ENCODE assay signal across 8 cellular contexts in genomic region chr15:40894689-40895308, GRCh38. TPM values are rescaled to one million over a fixed set of nuclear protein-coding genes. Genes with fewer than 3 reads are reported as not detected.
DNase-seq lines count a peak whose midpoint lies in the region; ATAC-seq, FAIRE-seq and TF ChIP-seq lines count a peak whose summit lies in the region.

No MANE protein-coding gene starts in this region.

- intact Hi-C loops in endothelial cell of umbilical vein (cut with micrococcal nuclease), result loop anchor here (1.0 to 10.0 kb wide), 10 partner anchors 37 to 375 kb away; partner anchors contain the start of genes CCDC32, KNL1, RMDN3 and RPUSD2
- intact Hi-C loops in testis (cut with DNase I; ENCODE audit: low total_unique reads), result no loop called here

- H3K4me3 ChIP-seq in endothelial cell of umbilical vein (replicated peaks in 1 of 3; ENCODE audit: insufficient read depth in 1 of 3, low read depth in 1 of 3, low read length in 3 of 3), result peak overlapping the region; percentile 86 to 91 (median 88)
- peak overlapping the region; percentile 84 to 92 for H3K4me3 ChIP-seq in testis

- no peaks in the 10 kb centered on the region for H4K20me1 ChIP-seq in endothelial cell of umbilical vein (replicated peaks; ENCODE audit: control insufficient read depth, extremely low read depth, insufficient read depth, low read length)

- peaks cover 14% of the 10 kb centered on the region for H3K4me1 ChIP-seq in endothelial cell of umbilical vein (ENCODE audit: control insufficient read depth, extremely low read depth, insufficient read depth, low read length)
- peaks cover 10% of the 10 kb centered on the region for H3K4me1 ChIP-seq in testis

- peak; percentile 47 for FAIRE-seq in endothelial cell of umbilical vein (lab: Jason Lieb, UNC)

- H3K36me3 ChIP-seq in endothelial cell of umbilical vein (ENCODE audit: control insufficient read depth in 2 of 2, extremely low read depth in 1 of 2, insufficient read depth in 2 of 2, low read length in 2 of 2) (peaks cover 3 to 13% of the 10 kb centered on the region in 2 experiments), testis (ENCODE audit: low read depth, missing control alignments) (no peaks in the 10 kb centered on the region)

- H3K9ac ChIP-seq in endothelial cell of umbilical vein (replicated peaks; ENCODE audit: extremely low read depth, insufficient read depth, low read length), result peak overlapping the region; percentile 91

- H3K79me2 ChIP-seq in endothelial cell of umbilical vein (ENCODE audit: control insufficient read depth, insufficient read depth, low read length), result peaks cover 18% of the 10 kb centered on the region

- ATAC-seq in HG02610 (IDR thresholded peaks at IDR 0.05; ENCODE audit: unreplicated experiment), result peak; percentile 32

- H3K9me3 ChIP-seq in endothelial cell of umbilical vein (replicated peaks; ENCODE audit: control insufficient read depth, insufficient read depth, low read length), result no peaks in the 10 kb centered on the region
- no peaks in the 10 kb centered on the region for H3K9me3 ChIP-seq in testis

- WGBS in testis, 2 donors, result 1 to 2% methylated on average over 16 to 28 of the region's 31 CpGs

- peak overlapping the region; percentile 70 for H2AFZ ChIP-seq in endothelial cell of umbilical vein (ENCODE audit: low read depth, low read length)

- H3K27ac ChIP-seq in endothelial cell of umbilical vein (ENCODE audit: insufficient read depth, low read depth, low read length) (peak overlapping the region; percentile 86), testis (peak overlapping the region; percentile 84 to 96)

- dilution Hi-C loops in endothelial cell of umbilical vein (cut with MboI; ENCODE audit: extremely low pct_ligation_motif_present, low sequenced_read_pairs), result no loop called here

- POLR2A ChIA-PET in endothelial cell of umbilical vein (lab: Charles Lee), result interaction anchor here (0.6 to 1.4 kb wide), 4 partner anchors 36 to 383 kb away, joined by 3 to 9 read pairs (median 4); partner anchors contain the start of gene CHAC1

- peak overlapping the region; percentile 69 for H3K4me2 ChIP-seq in endothelial cell of umbilical vein (ENCODE audit: insufficient read depth, low read length)

- H3K27me3 ChIP-seq in endothelial cell of umbilical vein (ENCODE audit: control insufficient read depth in 2 of 2, insufficient read depth in 2 of 2, low read length in 2 of 2), result no peaks in the 10 kb centered on the region
- H3K27me3 ChIP-seq in testis, result no peaks in the 10 kb centered on the region

- H3K9me1 ChIP-seq in endothelial cell of umbilical vein (replicated peaks; ENCODE audit: control insufficient read depth, extremely low read depth, insufficient read depth, low read length), result no peaks in the 10 kb centered on the region

- TF ChIP-seq POLR2A in endothelial cell of umbilical vein (IDR thresholded peaks at IDR 0.05; ENCODE audit: low read depth, low read length), result peak; percentile 25
- no peak for TF ChIP-seq POLR2A in testis (IDR thresholded peaks at IDR 0.05)

- CTCF ChIA-PET in endothelial cell of umbilical vein (lab: Charles Lee), result interaction anchor here (0.6 to 3.7 kb wide), 53 partner anchors 9 to 452 kb away, joined by 3 to 251 read pairs (median 5); partner anchors contain the start of genes C15orf62, CHAC1, DNAJC17 and KNL1

- BruUV-seq in endothelial cell of umbilical vein (replicated peaks; lab: Mats Ljungman, UMichigan), result TSS peak; percentile 84

- DNase-seq in DMS53 (lab: John Stamatoyannopoulos, UW) (peak; percentile 74), DMS53 treated with DMSO at 0.1 percent for 48 hours (lab: John Stamatoyannopoulos, UW; ENCODE audit: unreplicated experiment) (no peak), NOMO-1 treated with DMSO at 0.1 percent for 48 hours (lab: John Stamatoyannopoulos, UW; ENCODE audit: unreplicated experiment) (peak; percentile 74), endothelial cell of umbilical vein (ENCODE audit: low read depth, low spot score) (peak; percentile 73), mucosa of gallbladder (ENCODE audit: low spot score) (peak; percentile 41), testis (peak; percentile 57)
- peak; percentile 80 for DNase-seq in activated CD8-positive, alpha-beta memory T cell treated with anti-CD3 and anti-CD28 coated beads for 24 hours

- peak; percentile 64 to 74 for TF ChIP-seq CTCF in endothelial cell of umbilical vein (IDR thresholded peaks at IDR 0.05; ENCODE audit: extremely low read depth in 1 of 2, insufficient read depth in 1 of 2, low read depth in 1 of 2, low read length in 2 of 2)
- peak; percentile 21 to 53 (median 52) for TF ChIP-seq CTCF in testis (IDR thresholded peaks at IDR 0.05)

TF ChIP-seq in endothelial cell of umbilical vein, 7 proteins besides CTCF, POLR2A, EP300 and RAD21 (continues in another document):
- no peak for TF ChIP-seq GATA2 (IDR thresholded peaks at IDR 0.05; ENCODE audit: insufficient read depth, insufficient read length, low read depth, low read length)
- TF ChIP-seq POLR2AphosphoS5 (IDR thresholded peaks at IDR 0.05; ENCODE audit: insufficient read depth, low read depth, low read length), result no peak
- no peak for TF ChIP-seq FOS (IDR thresholded peaks at IDR 0.05; ENCODE audit: borderline replicate concordance, insufficient read depth, low read length)
- TF ChIP-seq JUN (IDR thresholded peaks at IDR 0.05; ENCODE audit: borderline replicate concordance, insufficient read depth, insufficient read length, low read depth), result no peak

RNA-seq across cellular contexts. Expression of gene VPS18, which starts 0.5 kb away (rescaled TPM):
- total RNA-seq in endothelial cell of umbilical vein (32.8 and 33.3 TPM in 2 replicates), mucosa of gallbladder (42.2 TPM), testis (10 to 100 TPM; 25.5 to 33.4 TPM)
- polyA plus RNA-seq in endothelial cell of umbilical vein (29.3 and 34.1 TPM in 2 replicates), testis (ENCODE audit: insufficient read depth, low read depth, low replicate concordance) (16.3 TPM)
- polyA plus RNA-seq in endothelial cell of umbilical vein (2011; cell fraction: cytosol; rRNA removed), result 19.1 and 21.5 TPM in 2 replicates
- 24.1 and 25.4 TPM in 2 replicates for polyA plus RNA-seq in endothelial cell of umbilical vein (2011; cell fraction: nucleus; rRNA removed)
- polyA plus RNA-seq in endothelial cell of umbilical vein (2012), result 22.5 and 22.6 TPM in 2 replicates
- 50.3 and 70.1 TPM in 2 replicates for polyA minus RNA-seq in endothelial cell of umbilical vein
- 41.5 TPM for polyA minus RNA-seq in endothelial cell of umbilical vein (2011; cell fraction: cytosol; rRNA and poly(A)+ RNA removed)
- polyA minus RNA-seq in endothelial cell of umbilical vein (2011; cell fraction: nucleus; rRNA and poly(A)+ RNA removed), result 20.5 and 25.5 TPM in 2 replicates

RNA-seq across cellular contexts. Expression of gene RHOV, which starts 20.8 kb away (rescaled TPM):
- total RNA-seq in endothelial cell of umbilical vein (0.18 and 0.20 TPM in 2 replicates), mucosa of gallbladder (0.63 TPM), testis (under 1 TPM; 0.24 to 0.50 TPM)
- polyA plus RNA-seq in endothelial cell of umbilical vein (0.15 and 0.19 TPM in 2 replicates), testis (ENCODE audit: insufficient read depth, low read depth, low replicate concordance) (0.91 TPM)
- polyA plus RNA-seq in endothelial cell of umbilical vein (2011; cell fraction: cytosol; rRNA removed), result 0.04 and 0.08 TPM in 2 replicates
- polyA plus RNA-seq in endothelial cell of umbilical vein (2011; cell fraction: nucleus; rRNA removed), result 1.1 TPM in 2 replicates
- polyA plus RNA-seq in endothelial cell of umbilical vein (2012), result 0.23 and 0.35 TPM in 2 replicates
- 0.15 TPM in 1 of 2 replicates, not detected in the other for polyA minus RNA-seq in endothelial cell of umbilical vein
- polyA minus RNA-seq in endothelial cell of umbilical vein (2011; cell fraction: cytosol; rRNA and poly(A)+ RNA removed), result 29.2 TPM
- polyA minus RNA-seq in endothelial cell of umbilical vein (2011; cell fraction: nucleus; rRNA and poly(A)+ RNA removed), result 0.38 and 0.96 TPM in 2 replicates

RNA-seq across cellular contexts. Expression of gene DLL4, which starts 34.3 kb away (rescaled TPM):
- 55.2 and 75.8 TPM in 2 replicates for total RNA-seq in endothelial cell of umbilical vein
- polyA plus RNA-seq in endothelial cell of umbilical vein, result 25.5 and 57.8 TPM in 2 replicates
- polyA plus RNA-seq in endothelial cell of umbilical vein (2011; cell fraction: cytosol; rRNA removed), result 26.3 and 26.9 TPM in 2 replicates
- polyA plus RNA-seq in endothelial cell of umbilical vein (2011; cell fraction: nucleus; rRNA removed), result 173 and 179 TPM in 2 replicates
- 3.9 and 5.5 TPM in 2 replicates for polyA plus RNA-seq in endothelial cell of umbilical vein (2012)
- 41.3 and 85.8 TPM in 2 replicates for polyA minus RNA-seq in endothelial cell of umbilical vein
- polyA minus RNA-seq in endothelial cell of umbilical vein (2011; cell fraction: cytosol; rRNA and poly(A)+ RNA removed), result 7.6 TPM
- 142 and 155 TPM in 2 replicates for polyA minus RNA-seq in endothelial cell of umbilical vein (2011; cell fraction: nucleus; rRNA and poly(A)+ RNA removed)
- 7.2 TPM for total RNA-seq in mucosa of gallbladder
- 1 to 10 TPM; 3.5 to 3.9 TPM for total RNA-seq in testis
- 2.0 TPM for polyA plus RNA-seq in testis (ENCODE audit: insufficient read depth, low read depth, low replicate concordance)

RNA-seq across cellular contexts. Expression of gene SPINT1, which starts 51.0 kb away (rescaled TPM):
- 3.6 and 4.2 TPM in 2 replicates for total RNA-seq in endothelial cell of umbilical vein
- 4.1 and 4.9 TPM in 2 replicates for polyA plus RNA-seq in endothelial cell of umbilical vein
- polyA plus RNA-seq in endothelial cell of umbilical vein (2011; cell fraction: cytosol; rRNA removed), result 1.9 and 2.8 TPM in 2 replicates
- 1.7 and 3.3 TPM in 2 replicates for polyA plus RNA-seq in endothelial cell of umbilical vein (2011; cell fraction: nucleus; rRNA removed)
- polyA plus RNA-seq in endothelial cell of umbilical vein (2012), result 2.4 and 7.0 TPM in 2 replicates
- polyA minus RNA-seq in endothelial cell of umbilical vein, result 3.5 and 4.6 TPM in 2 replicates
- polyA minus RNA-seq in endothelial cell of umbilical vein (2011; cell fraction: cytosol; rRNA and poly(A)+ RNA removed), result not detected
- 0.38 and 0.82 TPM in 2 replicates for polyA minus RNA-seq in endothelial cell of umbilical vein (2011; cell fraction: nucleus; rRNA and poly(A)+ RNA removed)
- total RNA-seq in mucosa of gallbladder, result 232 TPM
- 10 to 100 TPM in 1 of 2 donors, 1 to 10 TPM in 1; 9.5 to 10.5 TPM for total RNA-seq in testis
- 7.2 TPM for polyA plus RNA-seq in testis (ENCODE audit: insufficient read depth, low read depth, low replicate concordance)

RNA-seq across cellular contexts. Expression of gene CHAC1, which starts 58.5 kb away (rescaled TPM):
- 4.6 and 5.6 TPM in 2 replicates for total RNA-seq in endothelial cell of umbilical vein
- 18.9 and 25.7 TPM in 2 replicates for polyA plus RNA-seq in endothelial cell of umbilical vein
- polyA plus RNA-seq in endothelial cell of umbilical vein (2011; cell fraction: cytosol; rRNA removed), result 13.1 and 22.6 TPM in 2 replicates
- polyA plus RNA-seq in endothelial cell of umbilical vein (2011; cell fraction: nucleus; rRNA removed), result 25.1 and 29.0 TPM in 2 replicates
- 3.2 and 4.3 TPM in 2 replicates for polyA plus RNA-seq in endothelial cell of umbilical vein (2012)
- polyA minus RNA-seq in endothelial cell of umbilical vein, result 10.6 and 13.9 TPM in 2 replicates
- polyA minus RNA-seq in endothelial cell of umbilical vein (2011; cell fraction: cytosol; rRNA and poly(A)+ RNA removed), result 31.1 TPM
- 22.0 and 32.1 TPM in 2 replicates for polyA minus RNA-seq in endothelial cell of umbilical vein (2011; cell fraction: nucleus; rRNA and poly(A)+ RNA removed)
- total RNA-seq in mucosa of gallbladder, result 2.8 TPM
- total RNA-seq in testis, result 1 to 10 TPM; 2.5 to 5.9 TPM
- 1.8 TPM for polyA plus RNA-seq in testis (ENCODE audit: insufficient read depth, low read depth, low replicate concordance)
